ENCODE assay signal across 19 cellular contexts in genomic region chr20:50367104-50367674, GRCh38.
DNase-seq lines count a peak whose midpoint lies in the region; ATAC-seq and TF ChIP-seq lines count a peak whose summit lies in the region.
"Had no signal": no experiment of that assay in that cellular context is flagged by ENCODE, and none has a peak within 500 bp of the region (broad histone marks: within the 10 kb centered on the region; RNA-seq: fewer than 3 reads in every experiment).

No MANE protein-coding gene starts in this region.

- peaks cover 50% of the 10 kb centered on the region for H3K27me3 Mint-ChIP-seq in activated naive CD4-positive, alpha-beta T cell treated with anti-CD3 and anti-CD28 coated beads, Interleukin-2, amount 10 ng/mL, durations not matched to agents 7 days and 5 days
- H3K27me3 Mint-ChIP-seq: CD4-positive, alpha-beta T cell had no signal

- no peak overlapping the region; a peak in 1 of 20 replicates for H3K4me3 ChIP-seq in BLaER1 treated with 17β-estradiol and CSF1 and Interleukin-3, amounts not matched to agents 10 nM and 100 nM
- H3K4me3 ChIP-seq in MM.1S (ENCODE audit: low read length) (no peak overlapping the region), fibroblast of villous mesenchyme (ENCODE audit: low read depth, low read length) (no peak overlapping the region), sigmoid colon (no peak overlapping the region)
- H3K4me3 ChIP-seq: esophagus muscularis mucosa, gastroesophageal sphincter, GM23338 had no signal

- no peaks in the 10 kb centered on the region for H3K36me3 Mint-ChIP-seq in activated naive CD4-positive, alpha-beta T cell treated with anti-CD3 and anti-CD28 coated beads, Interleukin-2, amount 10 ng/mL, durations not matched to agents 7 days and 5 days
- H3K36me3 Mint-ChIP-seq: brain had no signal

- H3K4me1 Mint-ChIP-seq in activated naive CD4-positive, alpha-beta T cell treated with anti-CD3 and anti-CD28 coated beads, Interleukin-2, amount 10 ng/mL, durations not matched to agents 7 days and 5 days = peaks cover 28% of the 10 kb centered on the region
- H3K4me1 Mint-ChIP-seq: GM23338 had no signal

- peak overlapping the region in 9 of 11 experiments; percentile 43 to 82 (median 74); a peak in 18 of 22 replicates for H3K27ac ChIP-seq in BLaER1 treated with 17β-estradiol and CSF1 and Interleukin-3, amounts not matched to agents 10 nM and 100 nM
- H3K27ac ChIP-seq in MM.1S (ENCODE audit: low read length) (no peak overlapping the region), sigmoid colon (peak overlapping the region in 3 of 4 donors; percentile 2 to 56 (median 10))
- H3K27ac ChIP-seq: esophagus muscularis mucosa had no signal

- WGBS in sigmoid colon, 2 donors = 31 to 61% methylated on average over 5 of the region's 5 CpGs

- H3K4me1 ChIP-seq in BLaER1 treated with 17β-estradiol and CSF1 and Interleukin-3, amounts not matched to agents 10 nM and 100 nM = peaks cover 40 to 89% (median 80%) of the 10 kb centered on the region in 10 experiments
- H3K4me1 ChIP-seq in MM.1S (ENCODE audit: low read length) (0 out of 2 replicates have a peak, but pooled peaks cover 6% of the 10 kb centered on the region), sigmoid colon (peaks cover 0 to 10% (median 5%) of the 10 kb centered on the region in 4 donors)

- intact Hi-C loops in sigmoid colon (cut with DNase I) = no loop called here

- no peak for TF ChIP-seq EP300 in sigmoid colon (IDR thresholded peaks at IDR 0.05)

- no peak for TF ChIP-seq POLR2A in sigmoid colon (IDR thresholded peaks at IDR 0.05)

- no peaks in the 10 kb centered on the region for H4K20me1 ChIP-seq in BLaER1 treated with 17β-estradiol and CSF1 and Interleukin-3, amounts not matched to agents 10 nM and 100 nM
- H4K20me1 ChIP-seq in MM.1S (ENCODE audit: insufficient read depth, low read length) = no peaks in the 10 kb centered on the region

- no peak overlapping the region for H3K27ac Mint-ChIP-seq in activated naive CD4-positive, alpha-beta T cell treated with anti-CD3 and anti-CD28 coated beads, Interleukin-2, amount 10 ng/mL, durations not matched to agents 7 days and 5 days
- H3K27ac Mint-ChIP-seq: CD4-positive, alpha-beta T cell; GM23338; naive B cell had no signal

- H3K79me2 ChIP-seq in MM.1S (ENCODE audit: low read length) = no peaks in the 10 kb centered on the region

- no peaks in the 10 kb centered on the region for H3K36me3 ChIP-seq in BLaER1 treated with 17β-estradiol and CSF1 and Interleukin-3, amounts not matched to agents 10 nM and 100 nM
- H3K36me3 ChIP-seq in MM.1S (replicated peaks; ENCODE audit: insufficient read depth, low read length) (no peaks in the 10 kb centered on the region), sigmoid colon (no peaks in the 10 kb centered on the region)
- H3K36me3 ChIP-seq: esophagus muscularis mucosa, gastroesophageal sphincter had no signal

- peaks cover 0 to 5% (median 0%) of the 10 kb centered on the region in 11 experiments; a peak in 1 of 22 replicates for H3K9me3 ChIP-seq in BLaER1 treated with 17β-estradiol and CSF1 and Interleukin-3, amounts not matched to agents 10 nM and 100 nM (replicated peaks in 1 of 11)
- no peaks in the 10 kb centered on the region for H3K9me3 ChIP-seq in MM.1S (replicated peaks; ENCODE audit: insufficient read depth, low read length)
- no peaks in the 10 kb centered on the region for H3K9me3 ChIP-seq in sigmoid colon
- H3K9me3 ChIP-seq: esophagus muscularis mucosa, gastroesophageal sphincter had no signal

- no peaks in the 10 kb centered on the region for H3K9me3 Mint-ChIP-seq in activated naive CD4-positive, alpha-beta T cell treated with anti-CD3 and anti-CD28 coated beads, Interleukin-2, amount 10 ng/mL, durations not matched to agents 7 days and 5 days
- H3K9me3 Mint-ChIP-seq: CD4-positive, alpha-beta T cell; effector memory CD8-positive, alpha-beta T cell; GM23338; T-helper 1 cell treated with Interleukin-12 subunit alpha and Interleukin-12 subunit beta and Interleukin-4 antibody, amounts not matched to agents 30 μg/mL and 1 μg/mL, for 36 hours had no signal

- TF ChIP-seq CTCF in MM.1S (IDR thresholded peaks at IDR 0.05; ENCODE audit: low read length) (no peak), fibroblast of villous mesenchyme (IDR thresholded peaks at IDR 0.05; ENCODE audit: insufficient read depth, low read depth, low read length) (no peak), sigmoid colon (IDR thresholded peaks at IDR 0.05) (no peak)

- CTCF ChIA-PET in activated naive CD4-positive, alpha-beta T cell treated with anti-CD3 and anti-CD28 coated beads, Interleukin-2, amount 10 ng/mL, durations not matched to agents 7 days and 5 days (lab: Charles Lee) = no interaction called here

- H2AFZ ChIP-seq in MM.1S (ENCODE audit: low read length) = no peak overlapping the region
- H2AFZ ChIP-seq: GM23338 had no signal

- H3K4me3 Mint-ChIP-seq in activated naive CD4-positive, alpha-beta T cell treated with anti-CD3 and anti-CD28 coated beads, Interleukin-2, amount 10 ng/mL, durations not matched to agents 7 days and 5 days = no peak overlapping the region
- H3K4me3 Mint-ChIP-seq: brain; CD4-positive, alpha-beta T cell; GM23338 had no signal

- DNase-seq in MM.1S (no peak), fibroblast of villous mesenchyme (ENCODE audit: low read depth) (peak; percentile 88), sigmoid colon (no peak), HuH-7 (ENCODE audit: low spot score) (no peak)
- no peak for DNase-seq in activated naive CD4-positive, alpha-beta T cell treated with anti-CD3 and anti-CD28 coated beads, Interleukin-2, amount 10 ng/mL, durations not matched to agents 7 days and 5 days
- DNase-seq: activated CD8-positive, alpha-beta memory T cell treated with anti-CD3 and anti-CD28 coated beads, Interleukin-2, amount 50 U/mL, for 48 hours; islet precursor cell; naive B cell; SIG-M5 had no signal

- no peaks in the 10 kb centered on the region for H3K9me2 ChIP-seq in MM.1S (replicated peaks; ENCODE audit: insufficient read depth, low read length)

- peak overlapping the region; percentile 63 to 84 (median 77); a peak in 21 of 22 replicates for H3K4me2 ChIP-seq in BLaER1 treated with 17β-estradiol and CSF1 and Interleukin-3, amounts not matched to agents 10 nM and 100 nM
- peak overlapping the region; percentile 43; the same call in 1 of the 2 replicates for H3K4me2 ChIP-seq in MM.1S (ENCODE audit: low read depth, low read length)
- H3K4me2 ChIP-seq: GM23338 had no signal

- no peaks in the 10 kb centered on the region for H3K27me3 ChIP-seq in BLaER1 treated with 17β-estradiol and CSF1 and Interleukin-3, amounts not matched to agents 10 nM and 100 nM
- H3K27me3 ChIP-seq in MM.1S (replicated peaks; ENCODE audit: insufficient read depth, low read length) (peaks cover 88% of the 10 kb centered on the region), sigmoid colon (no peaks in the 10 kb centered on the region)
- H3K27me3 ChIP-seq: esophagus muscularis mucosa, gastroesophageal sphincter had no signal

- H3K9ac ChIP-seq in BLaER1 treated with 17β-estradiol and CSF1 and Interleukin-3, amounts not matched to agents 10 nM and 100 nM = peak overlapping the region in 9 of 11 experiments; percentile 15 to 64 (median 42); a peak in 12 of 22 replicates
- no peak overlapping the region for H3K9ac ChIP-seq in MM.1S (ENCODE audit: low read length)

- ATAC-seq in GM19455 (IDR thresholded peaks at IDR 0.05; ENCODE audit: unreplicated experiment) = no peak
- ATAC-seq in GM19351 (IDR thresholded peaks at IDR 0.05; ENCODE audit: unreplicated experiment) = no peak
- ATAC-seq: effector memory CD8-positive, alpha-beta T cell; GM23338 had no signal

- no peaks in the 10 kb centered on the region for H3F3A ChIP-seq in MM.1S (ENCODE audit: insufficient read depth, low read length)
